26 cellular contexts compared by ENCODE assay signal in the genomic region with DNA sequence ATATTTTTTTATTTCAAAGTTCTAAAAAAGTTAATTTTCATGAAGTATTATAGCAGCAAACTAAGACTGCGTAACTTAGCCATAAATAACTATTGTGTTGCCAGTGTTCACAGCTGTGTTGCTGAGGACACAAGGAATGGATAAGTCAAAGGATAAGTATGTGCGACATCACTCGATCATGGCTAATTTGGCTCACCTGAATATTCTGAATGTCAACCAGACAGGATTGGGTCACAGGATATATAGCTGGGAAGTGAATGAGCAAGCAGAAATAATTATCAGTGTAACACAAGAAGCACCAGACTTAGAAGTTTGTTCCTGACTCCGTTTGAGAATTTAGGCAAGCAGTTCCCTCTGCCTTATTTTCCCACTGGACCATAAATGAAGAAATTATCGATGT. TPM values are rescaled to one million over a fixed set of nuclear protein-coding genes. Genes with fewer than 3 reads are reported as not detected.
"Had no signal": no experiment of that assay in that cellular context is flagged by ENCODE, and none has a peak within 500 bp of the region (broad histone marks: within the 10 kb centered on the region; RNA-seq: fewer than 3 reads in every experiment).

No MANE protein-coding gene starts in this region.

- H2AFZ ChIP-seq: neural progenitor cell had no signal

- FAIRE-seq: endometrium, TTC549 had no signal

- H3K27ac ChIP-seq: colonic mucosa, esophagus squamous epithelium, lower lobe of right lung, neural progenitor cell, ovary, stomach, testis had no signal

- H3K4me3 ChIP-seq: colonic mucosa, esophagus squamous epithelium, lower lobe of right lung, neural progenitor cell, ovary, stomach, testis had no signal

- H3K9me3 ChIP-seq: colonic mucosa, esophagus squamous epithelium, lower lobe of right lung, ovary, stomach, testis had no signal

- H3K4me2 ChIP-seq: neural progenitor cell had no signal

- ATAC-seq: activated CD8-positive, alpha-beta T cell treated with anti-CD3 and anti-CD28 coated beads for 36 hours; activated naive CD4-positive, alpha-beta T cell treated with anti-CD3 and anti-CD28 coated beads, Interleukin-2, amount 50 U/mL, for 72 hours; left cardiac atrium; lower lobe of right lung; sciatic nerve; WTC11 had no signal

- DNase-seq: activated CD4-positive, alpha-beta T cell treated with anti-CD3 and anti-CD28 coated beads for 48 hours; activated CD8-positive, alpha-beta T cell treated with anti-CD3 and anti-CD28 coated beads for 36 hours; activated effector memory CD4-positive, alpha-beta T cell treated with anti-CD3 and anti-CD28 coated beads, Interleukin-2, amount 50 U/mL, for 16 hours; activated T-cell treated with anti-CD3 and anti-CD28 coated beads, Interleukin-2, amount 50 U/mL, for 48 hours; caudate nucleus; colonic mucosa; esophagus squamous epithelium; foreskin melanocyte; head of caudate nucleus; immature natural killer cell; left cardiac atrium; lower lobe of right lung; naive B cell; ovary; stimulated activated CD4-positive, alpha-beta T cell treated with anti-CD3 and anti-CD28 coated beads, Interleukin-12 subunit alpha, Interleukin-12 subunit beta, amount 100 ng/mL, for 4 hours; stimulated activated CD4-positive, alpha-beta T cell treated with anti-CD3 and anti-CD28 coated beads, Interleukin-2, amount 100 ng/mL, for 24 hours; stomach; T-helper 2 cell; testis had no signal

- H3K27me3 ChIP-seq: colonic mucosa, ovary, testis had no signal

- H3K4me1 ChIP-seq: colonic mucosa, esophagus squamous epithelium, lower lobe of right lung, neural progenitor cell, stomach, testis had no signal

- H3K9ac ChIP-seq: neural progenitor cell had no signal

- H3K36me3 ChIP-seq: colonic mucosa, esophagus squamous epithelium, lower lobe of right lung, neural progenitor cell, ovary, stomach had no signal

RNA-seq across cellular contexts. Expression of a gene that starts 33.9 kb away (rescaled TPM):
- total RNA-seq: WTC11 had no signal

RNA-seq across cellular contexts. Expression of a gene that starts 35.3 kb away (rescaled TPM):
- total RNA-seq: activated CD8-positive, alpha-beta T cell treated with anti-CD3 and anti-CD28 coated beads for 36 hours; activated naive CD4-positive, alpha-beta T cell treated with anti-CD3 and anti-CD28 coated beads, Interleukin-2, amount 50 U/mL, for 72 hours; esophagus squamous epithelium; left cardiac atrium; lower lobe of right lung; testis; WTC11 had no signal
- polyA plus RNA-seq: immature natural killer cell, stomach, urinary bladder had no signal
